1 cellular context compared by ENCODE assay signal in the genomic region with DNA sequence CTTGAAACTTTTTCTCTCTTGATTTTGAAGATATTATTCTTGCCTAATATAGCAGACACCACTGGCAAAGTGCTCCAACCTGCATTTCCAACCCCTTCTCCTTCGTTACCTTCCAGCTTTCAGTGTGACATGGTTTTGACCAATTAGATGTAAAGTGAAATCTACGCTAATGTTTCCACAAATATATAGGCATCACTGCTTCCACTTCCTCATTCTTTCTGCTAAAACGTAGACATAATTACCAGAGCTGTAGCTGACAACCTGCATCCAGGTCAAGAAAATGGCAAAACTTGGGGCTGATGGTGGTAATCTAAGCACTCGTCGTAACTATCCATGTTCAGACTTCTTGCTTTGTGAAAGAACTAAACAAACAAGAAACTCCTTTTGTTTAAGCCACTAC.
TF ChIP-seq lines count a peak whose summit lies in the region.

No MANE protein-coding gene starts in this region.

TF ChIP-seq in GM23338, 12 proteins besides CTCF, POLR2A, EP300 and RAD21 (continued from another document):
- TF ChIP-seq, protein P1, sequence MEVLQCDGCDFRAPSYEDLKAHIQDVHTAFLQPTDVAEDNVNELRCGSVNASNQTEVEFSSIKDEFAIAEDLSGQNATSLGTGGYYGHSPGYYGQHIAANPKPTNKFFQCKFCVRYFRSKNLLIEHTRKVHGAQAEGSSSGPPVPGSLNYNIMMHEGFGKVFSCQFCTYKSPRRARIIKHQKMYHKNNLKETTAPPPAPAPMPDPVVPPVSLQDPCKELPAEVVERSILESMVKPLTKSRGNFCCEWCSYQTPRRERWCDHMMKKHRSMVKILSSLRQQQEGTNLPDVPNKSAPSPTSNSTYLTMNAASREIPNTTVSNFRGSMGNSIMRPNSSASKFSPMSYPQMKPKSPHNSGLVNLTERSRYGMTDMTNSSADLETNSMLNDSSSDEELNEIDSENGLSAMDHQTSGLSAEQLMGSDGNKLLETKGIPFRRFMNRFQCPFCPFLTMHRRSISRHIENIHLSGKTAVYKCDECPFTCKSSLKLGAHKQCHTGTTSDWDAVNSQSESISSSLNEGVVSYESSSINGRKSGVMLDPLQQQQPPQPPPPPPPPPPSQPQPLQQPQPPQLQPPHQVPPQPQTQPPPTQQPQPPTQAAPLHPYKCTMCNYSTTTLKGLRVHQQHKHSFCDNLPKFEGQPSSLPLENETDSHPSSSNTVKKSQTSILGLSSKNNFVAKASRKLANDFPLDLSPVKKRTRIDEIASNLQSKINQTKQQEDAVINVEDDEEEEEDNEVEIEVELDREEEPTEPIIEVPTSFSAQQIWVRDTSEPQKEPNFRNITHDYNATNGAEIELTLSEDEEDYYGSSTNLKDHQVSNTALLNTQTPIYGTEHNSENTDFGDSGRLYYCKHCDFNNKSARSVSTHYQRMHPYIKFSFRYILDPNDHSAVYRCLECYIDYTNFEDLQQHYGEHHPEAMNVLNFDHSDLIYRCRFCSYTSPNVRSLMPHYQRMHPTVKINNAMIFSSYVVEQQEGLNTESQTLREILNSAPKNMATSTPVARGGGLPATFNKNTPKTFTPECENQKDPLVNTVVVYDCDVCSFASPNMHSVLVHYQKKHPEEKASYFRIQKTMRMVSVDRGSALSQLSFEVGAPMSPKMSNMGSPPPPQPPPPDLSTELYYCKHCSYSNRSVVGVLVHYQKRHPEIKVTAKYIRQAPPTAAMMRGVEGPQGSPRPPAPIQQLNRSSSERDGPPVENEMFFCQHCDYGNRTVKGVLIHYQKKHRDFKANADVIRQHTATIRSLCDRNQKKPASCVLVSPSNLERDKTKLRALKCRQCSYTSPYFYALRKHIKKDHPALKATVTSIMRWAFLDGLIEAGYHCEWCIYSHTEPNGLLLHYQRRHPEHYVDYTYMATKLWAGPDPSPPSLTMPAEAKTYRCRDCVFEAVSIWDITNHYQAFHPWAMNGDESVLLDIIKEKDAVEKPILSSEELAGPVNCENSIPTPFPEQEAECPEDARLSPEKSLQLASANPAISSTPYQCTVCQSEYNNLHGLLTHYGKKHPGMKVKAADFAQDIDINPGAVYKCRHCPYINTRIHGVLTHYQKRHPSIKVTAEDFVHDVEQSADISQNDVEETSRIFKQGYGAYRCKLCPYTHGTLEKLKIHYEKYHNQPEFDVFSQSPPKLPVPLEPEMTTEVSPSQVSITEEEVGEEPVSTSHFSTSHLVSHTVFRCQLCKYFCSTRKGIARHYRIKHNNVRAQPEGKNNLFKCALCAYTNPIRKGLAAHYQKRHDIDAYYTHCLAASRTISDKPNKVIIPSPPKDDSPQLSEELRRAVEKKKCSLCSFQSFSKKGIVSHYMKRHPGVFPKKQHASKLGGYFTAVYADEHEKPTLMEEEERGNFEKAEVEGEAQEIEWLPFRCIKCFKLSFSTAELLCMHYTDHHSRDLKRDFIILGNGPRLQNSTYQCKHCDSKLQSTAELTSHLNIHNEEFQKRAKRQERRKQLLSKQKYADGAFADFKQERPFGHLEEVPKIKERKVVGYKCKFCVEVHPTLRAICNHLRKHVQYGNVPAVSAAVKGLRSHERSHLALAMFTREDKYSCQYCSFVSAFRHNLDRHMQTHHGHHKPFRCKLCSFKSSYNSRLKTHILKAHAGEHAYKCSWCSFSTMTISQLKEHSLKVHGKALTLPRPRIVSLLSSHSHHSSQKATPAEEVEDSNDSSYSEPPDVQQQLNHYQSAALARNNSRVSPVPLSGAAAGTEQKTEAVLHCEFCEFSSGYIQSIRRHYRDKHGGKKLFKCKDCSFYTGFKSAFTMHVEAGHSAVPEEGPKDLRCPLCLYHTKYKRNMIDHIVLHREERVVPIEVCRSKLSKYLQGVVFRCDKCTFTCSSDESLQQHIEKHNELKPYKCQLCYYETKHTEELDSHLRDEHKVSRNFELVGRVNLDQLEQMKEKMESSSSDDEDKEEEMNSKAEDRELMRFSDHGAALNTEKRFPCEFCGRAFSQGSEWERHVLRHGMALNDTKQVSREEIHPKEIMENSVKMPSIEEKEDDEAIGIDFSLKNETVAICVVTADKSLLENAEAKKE (CRISPR knock-in tag; IDR thresholded peaks at IDR 0.05) = no peak
- TF ChIP-seq, protein P2, sequence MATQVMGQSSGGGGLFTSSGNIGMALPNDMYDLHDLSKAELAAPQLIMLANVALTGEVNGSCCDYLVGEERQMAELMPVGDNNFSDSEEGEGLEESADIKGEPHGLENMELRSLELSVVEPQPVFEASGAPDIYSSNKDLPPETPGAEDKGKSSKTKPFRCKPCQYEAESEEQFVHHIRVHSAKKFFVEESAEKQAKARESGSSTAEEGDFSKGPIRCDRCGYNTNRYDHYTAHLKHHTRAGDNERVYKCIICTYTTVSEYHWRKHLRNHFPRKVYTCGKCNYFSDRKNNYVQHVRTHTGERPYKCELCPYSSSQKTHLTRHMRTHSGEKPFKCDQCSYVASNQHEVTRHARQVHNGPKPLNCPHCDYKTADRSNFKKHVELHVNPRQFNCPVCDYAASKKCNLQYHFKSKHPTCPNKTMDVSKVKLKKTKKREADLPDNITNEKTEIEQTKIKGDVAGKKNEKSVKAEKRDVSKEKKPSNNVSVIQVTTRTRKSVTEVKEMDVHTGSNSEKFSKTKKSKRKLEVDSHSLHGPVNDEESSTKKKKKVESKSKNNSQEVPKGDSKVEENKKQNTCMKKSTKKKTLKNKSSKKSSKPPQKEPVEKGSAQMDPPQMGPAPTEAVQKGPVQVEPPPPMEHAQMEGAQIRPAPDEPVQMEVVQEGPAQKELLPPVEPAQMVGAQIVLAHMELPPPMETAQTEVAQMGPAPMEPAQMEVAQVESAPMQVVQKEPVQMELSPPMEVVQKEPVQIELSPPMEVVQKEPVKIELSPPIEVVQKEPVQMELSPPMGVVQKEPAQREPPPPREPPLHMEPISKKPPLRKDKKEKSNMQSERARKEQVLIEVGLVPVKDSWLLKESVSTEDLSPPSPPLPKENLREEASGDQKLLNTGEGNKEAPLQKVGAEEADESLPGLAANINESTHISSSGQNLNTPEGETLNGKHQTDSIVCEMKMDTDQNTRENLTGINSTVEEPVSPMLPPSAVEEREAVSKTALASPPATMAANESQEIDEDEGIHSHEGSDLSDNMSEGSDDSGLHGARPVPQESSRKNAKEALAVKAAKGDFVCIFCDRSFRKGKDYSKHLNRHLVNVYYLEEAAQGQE (IDR thresholded peaks at IDR 0.05; ENCODE audit: unreplicated experiment) = no peak
- no peak for TF ChIP-seq EZH2 (IDR thresholded peaks at IDR 0.05; ENCODE audit: low read depth, unreplicated experiment)
- TF ChIP-seq, protein P3, sequence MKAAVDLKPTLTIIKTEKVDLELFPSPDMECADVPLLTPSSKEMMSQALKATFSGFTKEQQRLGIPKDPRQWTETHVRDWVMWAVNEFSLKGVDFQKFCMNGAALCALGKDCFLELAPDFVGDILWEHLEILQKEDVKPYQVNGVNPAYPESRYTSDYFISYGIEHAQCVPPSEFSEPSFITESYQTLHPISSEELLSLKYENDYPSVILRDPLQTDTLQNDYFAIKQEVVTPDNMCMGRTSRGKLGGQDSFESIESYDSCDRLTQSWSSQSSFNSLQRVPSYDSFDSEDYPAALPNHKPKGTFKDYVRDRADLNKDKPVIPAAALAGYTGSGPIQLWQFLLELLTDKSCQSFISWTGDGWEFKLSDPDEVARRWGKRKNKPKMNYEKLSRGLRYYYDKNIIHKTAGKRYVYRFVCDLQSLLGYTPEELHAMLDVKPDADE (IDR thresholded peaks at IDR 0.05) = no peak
- no peak for TF ChIP-seq JUNB (IDR thresholded peaks at IDR 0.05; ENCODE audit: unreplicated experiment)
- no peak for TF ChIP-seq STAT1 (IDR thresholded peaks at IDR 0.05; ENCODE audit: unreplicated experiment)
- no peak for TF ChIP-seq POLR2AphosphoS5 (IDR thresholded peaks at IDR 0.05; ENCODE audit: low read depth)
- no peak for TF ChIP-seq CREB1 (CRISPR knock-in tag; IDR thresholded peaks at IDR 0.05; ENCODE audit: low read depth)
